Comparison of ENCODE assay signal across 21 cellular contexts in genomic region chr10:102040305-102040704, GRCh38.
"Had no signal": no experiment of that assay in that cellular context is flagged by ENCODE, and none has a peak within 500 bp of the region (broad histone marks: within the 10 kb centered on the region; RNA-seq: fewer than 3 reads in every experiment).

No MANE protein-coding gene starts in this region.

- H3K4me3 Mint-ChIP-seq: activated naive CD4-positive, alpha-beta T cell treated with anti-CD3 and anti-CD28 coated beads for 36 hours; activated T-helper 17 cell treated with anti-CD3 and anti-CD28 coated beads, Interleukin-2, amount 50 U/mL, for 72 hours; brain; mesothelial cell of epicardium; neural progenitor cell; T-helper 17 cell had no signal

- FAIRE-seq: pancreas, urothelium cell line had no signal

- H3K4me3 ChIP-seq: dorsolateral prefrontal cortex, left lung, neural progenitor cell, pancreas, skin epidermis, thyroid gland had no signal

- H3K4me1 ChIP-seq: foreskin keratinocyte, neural progenitor cell, pancreas had no signal

- H2AFZ ChIP-seq: neural progenitor cell had no signal

- DNase-seq: activated CD4-positive, alpha-beta T cell treated with anti-CD3 and anti-CD28 coated beads, Interleukin-2, amount 50 U/mL, for 1 hour; activated CD4-positive, CD25-positive, alpha-beta regulatory T cell; activated naive CD4-positive, alpha-beta T cell treated with anti-CD3 and anti-CD28 coated beads for 36 hours; activated T-cell treated with anti-CD3 and anti-CD28 coated beads for 4 hours; amniotic stem cell; cerebellar nuclear complex; dorsolateral prefrontal cortex; foreskin keratinocyte; head of caudate nucleus; islet precursor cell; left lung; pancreas; T-helper 17 cell had no signal

- H3K4me2 ChIP-seq: neural progenitor cell had no signal

- H3K27ac ChIP-seq: dorsolateral prefrontal cortex, foreskin keratinocyte, left lung, neural progenitor cell, pancreas, skin epidermis, thyroid gland had no signal

- H3K27me3 Mint-ChIP-seq: activated T-helper 17 cell treated with anti-CD3 and anti-CD28 coated beads, Interleukin-2, amount 50 U/mL, for 72 hours; brain; T-helper 17 cell had no signal

- H3K9me3 Mint-ChIP-seq: activated naive CD4-positive, alpha-beta T cell treated with anti-CD3 and anti-CD28 coated beads for 36 hours; activated T-helper 17 cell treated with anti-CD3 and anti-CD28 coated beads, Interleukin-2, amount 50 U/mL, for 72 hours; mesothelial cell of epicardium had no signal

- H3K27ac Mint-ChIP-seq: activated naive CD4-positive, alpha-beta T cell treated with anti-CD3 and anti-CD28 coated beads for 36 hours; activated T-helper 17 cell treated with anti-CD3 and anti-CD28 coated beads, Interleukin-2, amount 50 U/mL, for 72 hours; brain; mesothelial cell of epicardium; neural progenitor cell; T-helper 17 cell had no signal

- H3K36me3 ChIP-seq: neural progenitor cell had no signal

- ATAC-seq: activated T-helper 17 cell treated with anti-CD3 and anti-CD28 coated beads, Interleukin-2, amount 50 U/mL, for 72 hours; esophagus mucosa; foreskin keratinocyte; left lung; pancreas; T-helper 17 cell had no signal

- H3K9ac ChIP-seq: neural progenitor cell had no signal

- H3K27me3 ChIP-seq: dorsolateral prefrontal cortex, foreskin keratinocyte, left lung, neural progenitor cell, pancreas, thyroid gland had no signal

- H3K9me3 ChIP-seq: left lung, pancreas, thyroid gland had no signal
